31 cellular contexts compared by ENCODE assay signal in the genomic region with DNA sequence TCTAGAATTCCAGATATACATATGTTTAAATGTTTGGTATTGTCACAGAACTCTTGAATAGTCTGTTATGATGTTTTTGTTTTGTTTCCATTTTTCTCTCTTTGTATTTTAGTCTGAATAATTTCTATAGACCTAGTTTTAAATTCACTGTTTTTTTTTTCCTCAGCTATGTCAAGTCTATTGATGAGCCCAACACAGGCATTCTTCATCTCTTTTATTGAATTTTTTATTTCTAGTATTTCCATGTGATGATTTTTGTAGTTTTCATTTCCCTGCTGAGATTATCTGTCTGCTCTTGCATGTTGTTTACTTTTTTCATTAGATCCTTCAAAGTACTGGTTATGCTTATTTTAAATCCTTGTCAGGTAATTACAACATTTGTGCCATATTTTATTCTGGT.
"Had no signal": no experiment of that assay in that cellular context is flagged by ENCODE, and none has a peak within 500 bp of the region (broad histone marks: within the 10 kb centered on the region; RNA-seq: fewer than 3 reads in every experiment).

No MANE protein-coding gene starts in this region.

- ATAC-seq: activated naive CD4-positive, alpha-beta T cell treated with anti-CD3 and anti-CD28 coated beads, Interleukin-2, amount 50 U/mL, for 72 hours; activated naive CD8-positive, alpha-beta T cell treated with anti-CD3 and anti-CD28 coated beads, Interleukin-2, amount 50 U/mL, for 24 hours; activated T-cell treated with anti-CD3 and anti-CD28 coated beads, Interleukin-2, amount 50 U/mL, for 4 hours; activated T-cell treated with anti-CD3 and anti-CD28 coated beads, Interleukin-2, amount 50 U/mL, for 72 hours; activated T-helper 17 cell treated with anti-CD3 and anti-CD28 coated beads, Interleukin-2, amount 50 U/mL, for 72 hours; body of pancreas had no signal

- DNase-seq: activated effector memory CD4-positive, alpha-beta T cell treated with anti-CD3 and anti-CD28 coated beads, Interleukin-2, amount 50 U/mL, for 16 hours; activated effector memory CD4-positive, alpha-beta T cell treated with Interleukin-2 at 50 U/mL for 16 hours; activated gamma-delta T cell; activated gamma-delta T cell treated with Interleukin-2 at 50 U/mL for 16 hours; activated naive CD4-positive, alpha-beta T cell; activated naive CD4-positive, alpha-beta T cell treated with anti-CD3 and anti-CD28 coated beads for 36 hours; activated naive CD4-positive, alpha-beta T cell treated with anti-CD3 and anti-CD28 coated beads, Interleukin-2, amount 10 ng/mL, durations not matched to agents 7 days and 5 days; activated naive CD4-positive, alpha-beta T cell treated with anti-CD3 and anti-CD28 coated beads, Interleukin-2, amount 50 U/mL, for 16 hours; activated naive CD4-positive, alpha-beta T cell treated with Interleukin-2 at 50 U/mL for 16 hours; activated naive CD8-positive, alpha-beta T cell treated with anti-CD3 and anti-CD28 coated beads for 36 hours; activated naive CD8-positive, alpha-beta T cell treated with anti-CD3 and anti-CD28 coated beads, Interleukin-2, amount 10 ng/mL, durations not matched to agents 7 days and 5 days; activated naive CD8-positive, alpha-beta T cell treated with anti-CD3 and anti-CD28 coated beads, Interleukin-2, amount 50 U/mL, for 24 hours; activated T-cell treated with anti-CD3 and anti-CD28 coated beads, Interleukin-2, amount 50 U/mL, for 24 hours; activated T-cell treated with anti-CD3 and anti-CD28 coated beads, Interleukin-2, amount 50 U/mL, for 4 hours; activated T-cell treated with anti-CD3 and anti-CD28 coated beads, Interleukin-2, amount 50 U/mL, for 48 hours; activated T-cell treated with anti-CD3 and anti-CD28 coated beads, Interleukin-2, amount 50 U/mL, for 72 hours; adrenal gland; amniotic stem cell; amygdala; anterior cingulate cortex; aorta; body of pancreas; brain microvascular endothelial cell; caudate nucleus; central memory CD4-positive, alpha-beta T cell; cerebellar nuclear complex had no signal

- H3K27ac ChIP-seq: adrenal gland, ascending aorta, body of pancreas, brain microvascular endothelial cell, breast epithelium, cardiac muscle cell had no signal

- H3K4me1 ChIP-seq: adrenal gland, ascending aorta, breast epithelium had no signal

- H3K9me3 ChIP-seq: adrenal gland, body of pancreas had no signal

- H3K27me3 ChIP-seq: adrenal gland, ascending aorta, body of pancreas, brain microvascular endothelial cell, breast epithelium, cardiac muscle cell had no signal

- H3K36me3 ChIP-seq: adrenal gland, ascending aorta, brain microvascular endothelial cell, breast epithelium, cardiac muscle cell had no signal

- H3K4me3 ChIP-seq: adrenal gland, ascending aorta, body of pancreas, breast epithelium, cardiac muscle cell had no signal
